11 cellular contexts compared by ENCODE assay signal in genomic region chr1:94873520-94874351, GRCh38.
DNase-seq lines count a peak whose midpoint lies in the region; ATAC-seq lines count a peak whose summit lies in the region.
"Had no signal": no experiment of that assay in that cellular context is flagged by ENCODE, and none has a peak within 500 bp of the region (broad histone marks: within the 10 kb centered on the region; RNA-seq: fewer than 3 reads in every experiment).

No MANE protein-coding gene starts in this region.

- peak; percentile 64 for ATAC-seq in HG03520 (IDR thresholded peaks at IDR 0.05; ENCODE audit: unreplicated experiment)
- ATAC-seq in GM21423 (IDR thresholded peaks at IDR 0.05; ENCODE audit: unreplicated experiment), result no peak
- ATAC-seq: naive thymus-derived CD8-positive, alpha-beta T cell had no signal

- peak; percentile 39 for DNase-seq in GM03348 (ENCODE audit: low spot score)
- peak; percentile 81 for DNase-seq in amniotic epithelial cell (ENCODE audit: low read depth)
- DNase-seq in midbrain (lab: John Stamatoyannopoulos, UW), result peak; percentile 82
- DNase-seq in GDM1 (lab: John Stamatoyannopoulos, UW), result no peak
- DNase-seq in NCI-H526 (lab: John Stamatoyannopoulos, UW), result no peak
- DNase-seq in stimulated activated CD4-positive, alpha-beta T cell treated with anti-CD3 and anti-CD28 coated beads, Interleukin-1b, Interleukin-23, amount 100 ng/mL, for 48 hours, result no peak
- DNase-seq: DND-41; naive thymus-derived CD8-positive, alpha-beta T cell; stimulated activated naive B cell treated with anti-CD40 and anti-IgM and Interleukin-4, amounts not matched to agents 10 μg/mL and 1 μg/mL and 100 μg/mL, for 72 hours had no signal

Comparison
In these comparisons a context has a peak if more than half of its experiments do, and no peak if none do; other contexts are left out.
1. DNase-seq: peak in GM03348 (single experiment), amniotic epithelial cell (single experiment) and midbrain (single experiment); none in GDM1 (single experiment), NCI-H526 (0 of 2) and stimulated activated CD4-positive, alpha-beta T cell treated with anti-CD3 and anti-CD28 coated beads, Interleukin-1b, Interleukin-23, amount 100 ng/mL, for 48 hours (single experiment).